8 cellular contexts compared by ENCODE assay signal in genomic region chr20:32820000-32820697, GRCh38. TPM values are rescaled to one million over a fixed set of nuclear protein-coding genes. Genes with fewer than 3 reads are reported as not detected.
DNase-seq lines count a peak whose midpoint lies in the region; ATAC-seq and TF ChIP-seq lines count a peak whose summit lies in the region.

No MANE protein-coding gene starts in this region.

- no peaks in the 10 kb centered on the region for H3K27me3 Mint-ChIP-seq in natural killer cell treated with Interleukin-12 subunit alpha and Interleukin-12 subunit beta and Interleukin-15 and Interleukin-18, amount 100 ng/mL, for 72 hours

- TF ChIP-seq CTCF in BJ (IDR thresholded peaks at IDR 0.05; ENCODE audit: insufficient read depth, low read depth, low read length): no peak

- H3K4me3 ChIP-seq in BJ (ENCODE audit: low read depth, low read length): peak overlapping the region; percentile 91
- peak overlapping the region; percentile 68 to 86 for H3K4me3 ChIP-seq in esophagus (ENCODE audit: low read depth in 1 of 2, low read length in 2 of 2)
- H3K4me3 ChIP-seq in stomach smooth muscle (ENCODE audit: low read length in 2 of 2): peak overlapping the region; percentile 89 to 96

- peak overlapping the region; percentile 70 for H3K4me3 Mint-ChIP-seq in natural killer cell treated with Interleukin-12 subunit alpha and Interleukin-12 subunit beta and Interleukin-15 and Interleukin-18, amount 100 ng/mL, for 72 hours

- no peaks in the 10 kb centered on the region for H3K27me3 ChIP-seq in BJ (ENCODE audit: control insufficient read depth, insufficient read depth, low read length)
- no peaks in the 10 kb centered on the region for H3K27me3 ChIP-seq in esophagus (ENCODE audit: control insufficient read depth in 1 of 2, insufficient read depth in 2 of 2, low read length in 2 of 2)
- no peaks in the 10 kb centered on the region for H3K27me3 ChIP-seq in stomach smooth muscle (ENCODE audit: control insufficient read depth in 1 of 2, insufficient read depth in 2 of 2, low read length in 2 of 2)

- no peaks in the 10 kb centered on the region for H3K36me3 Mint-ChIP-seq in natural killer cell treated with Interleukin-12 subunit alpha and Interleukin-12 subunit beta and Interleukin-15 and Interleukin-18, amount 100 ng/mL, for 72 hours

- H3K4me1 ChIP-seq in esophagus (ENCODE audit: control insufficient read depth in 2 of 2, insufficient read depth in 2 of 2, low read length in 1 of 2): peaks cover 0 to 3% of the 10 kb centered on the region in 2 donors
- H3K4me1 ChIP-seq in stomach smooth muscle (ENCODE audit: control insufficient read depth, insufficient read depth, low read length): peaks cover 30% of the 10 kb centered on the region

- no peaks in the 10 kb centered on the region for H3K9me3 Mint-ChIP-seq in natural killer cell treated with Interleukin-12 subunit alpha and Interleukin-12 subunit beta and Interleukin-15 and Interleukin-18, amount 100 ng/mL, for 72 hours

- ATAC-seq in GM18909 (IDR thresholded peaks at IDR 0.05; ENCODE audit: poor library complexity, unreplicated experiment) (peak; percentile 61), HG03135 (IDR thresholded peaks at IDR 0.05; ENCODE audit: unreplicated experiment) (peak; percentile 65)
- peak; percentile 88 to 91 for ATAC-seq in natural killer cell treated with Interleukin-12 subunit alpha and Interleukin-12 subunit beta and Interleukin-15 and Interleukin-18, amount 100 ng/mL, for 72 hours

- H3K27ac ChIP-seq in esophagus (ENCODE audit: low read depth in 2 of 2, low read length in 1 of 2) (peak overlapping the region; percentile 93 to 97), stomach smooth muscle (ENCODE audit: low read length) (peak overlapping the region; percentile 93)

- H3K9me3 ChIP-seq in esophagus (ENCODE audit: control insufficient read depth in 2 of 2, insufficient read depth in 1 of 2, low read depth in 1 of 2, low read length in 1 of 2): no peaks in the 10 kb centered on the region
- H3K9me3 ChIP-seq in stomach smooth muscle (ENCODE audit: control insufficient read depth in 2 of 2, low read length in 2 of 2): no peaks in the 10 kb centered on the region

- POLR2A ChIA-PET in BJ (lab: Charles Lee): no interaction called here

- peak overlapping the region; percentile 90 to 95 for H3K9ac ChIP-seq in stomach smooth muscle (ENCODE audit: low read length in 2 of 2)

- 0 to 1% methylated on average over 43 to 56 of the region's 56 CpGs for WGBS in esophagus, 2 donors

- H3K36me3 ChIP-seq in BJ (ENCODE audit: control insufficient read depth, insufficient read depth, low read length) (no peaks in the 10 kb centered on the region), esophagus (ENCODE audit: control insufficient read depth in 2 of 2, insufficient read depth in 2 of 2, low read length in 1 of 2) (no peaks in the 10 kb centered on the region), stomach smooth muscle (ENCODE audit: control insufficient read depth in 2 of 2, insufficient read depth in 2 of 2, low read length in 2 of 2) (no peaks in the 10 kb centered on the region)

- CTCF ChIA-PET in BJ (lab: Yijun Ruan, JAX): interaction anchor here (0.6 to 2.3 kb wide), 7 partner anchors 9 to 146 kb away, joined by 3 to 7 read pairs (median 5); no protein-coding TSS in a partner anchor

- peaks cover 37 to 41% of the 10 kb centered on the region in 2 donors for H3K4me1 Mint-ChIP-seq in natural killer cell treated with Interleukin-12 subunit alpha and Interleukin-12 subunit beta and Interleukin-15 and Interleukin-18, amount 100 ng/mL, for 72 hours (ENCODE audit: low read depth in 2 of 2)

- H3K27ac Mint-ChIP-seq in natural killer cell treated with Interleukin-12 subunit alpha and Interleukin-12 subunit beta and Interleukin-15 and Interleukin-18, amount 100 ng/mL, for 72 hours: peak overlapping the region; percentile 29 to 85

- no peak for DNase-seq in BJ (ENCODE audit: low read depth)
- DNase-seq in NCI-H510A (lab: John Stamatoyannopoulos, UW): peak; percentile 61
- DNase-seq in activated CD8-positive, alpha-beta memory T cell treated with anti-CD3 and anti-CD28 coated beads, Interleukin-2, amount 50 U/mL, for 1 hour (ENCODE audit: extremely low read depth): peak; percentile 26
- peak; percentile 87 for DNase-seq in natural killer cell treated with Interleukin-12 subunit alpha and Interleukin-12 subunit beta and Interleukin-15 and Interleukin-18, amount 100 ng/mL, for 72 hours (ENCODE audit: low spot score)

RNA-seq across cellular contexts. Expression of gene MAPRE1, which starts 0.4 kb away (rescaled TPM):
- polyA plus RNA-seq in BJ (2011; rRNA removed): 61.5 and 99.2 TPM in 2 replicates
- polyA minus RNA-seq in BJ (2011; rRNA and poly(A)+ RNA removed): 43.7 and 46.8 TPM in 2 replicates
- polyA plus RNA-seq in esophagus: 10 to 100 TPM; 13.9 to 38.9 TPM
- total RNA-seq in natural killer cell treated with Interleukin-12 subunit alpha and Interleukin-12 subunit beta and Interleukin-15 and Interleukin-18, amount 100 ng/mL, for 72 hours: 100 to 1,000 TPM; 122 to 142 TPM

RNA-seq across cellular contexts. Expression of gene EFCAB8, which starts 38.6 kb away (rescaled TPM):
- polyA plus RNA-seq in BJ (2011; rRNA removed): not detected in 2 replicates
- polyA minus RNA-seq in BJ (2011; rRNA and poly(A)+ RNA removed): 0.52 TPM in 1 of 2 replicates, not detected in the other
- under 1 TPM; 0.11 to 0.28 TPM for polyA plus RNA-seq in esophagus
- 1 to 10 TPM in 1 of 2 donors, under 1 TPM in 1; 0.78 to 3.1 TPM for total RNA-seq in natural killer cell treated with Interleukin-12 subunit alpha and Interleukin-12 subunit beta and Interleukin-15 and Interleukin-18, amount 100 ng/mL, for 72 hours

RNA-seq across cellular contexts. Expression of gene DNMT3B, which starts 58.0 kb away (rescaled TPM):
- 1.1 and 1.3 TPM in 2 replicates for polyA plus RNA-seq in BJ (2011; rRNA removed)
- 1.6 and 1.8 TPM in 2 replicates for polyA minus RNA-seq in BJ (2011; rRNA and poly(A)+ RNA removed)
- under 1 TPM; 0.46 to 0.96 TPM for polyA plus RNA-seq in esophagus
- 1 to 10 TPM in 1 of 2 donors, under 1 TPM in 1; 0.81 to 2.2 TPM for total RNA-seq in natural killer cell treated with Interleukin-12 subunit alpha and Interleukin-12 subunit beta and Interleukin-15 and Interleukin-18, amount 100 ng/mL, for 72 hours
